In genomic region chr1:237041461-237041794, GRCh38 we compare ENCODE assay signal across 1 cellular context.
TF ChIP-seq lines count a peak whose summit lies in the region.

No MANE protein-coding gene starts in this region.

TF ChIP-seq in WTC11, 78 proteins besides CTCF, POLR2A, EP300 and RAD21 (continued from another document):
- TF ChIP-seq IRF1 (CRISPR knock-in tag; IDR thresholded peaks at IDR 0.05) = no peak
- no peak for TF ChIP-seq TCF7 (CRISPR knock-in tag; IDR thresholded peaks at IDR 0.05; ENCODE audit: low read depth)
- no peak for TF ChIP-seq NFYB (CRISPR knock-in tag; conservative IDR thresholded peaks at IDR 0.05; ENCODE audit: low read depth)
- TF ChIP-seq ATF2 (CRISPR knock-in tag; IDR thresholded peaks at IDR 0.05; ENCODE audit: borderline replicate concordance, low read depth) = no peak
- TF ChIP-seq CBFB (CRISPR knock-in tag; IDR thresholded peaks at IDR 0.05; ENCODE audit: low read depth) = no peak
- no peak for TF ChIP-seq RELA (CRISPR knock-in tag; IDR thresholded peaks at IDR 0.05; ENCODE audit: borderline replicate concordance)
- no peak for TF ChIP-seq ZNF121 (CRISPR knock-in tag; IDR thresholded peaks at IDR 0.05)
- no peak for TF ChIP-seq RORB (CRISPR knock-in tag; IDR thresholded peaks at IDR 0.05)
TF ChIP-seq in WTC11: peak in this region for 0.
